In the genomic region with DNA sequence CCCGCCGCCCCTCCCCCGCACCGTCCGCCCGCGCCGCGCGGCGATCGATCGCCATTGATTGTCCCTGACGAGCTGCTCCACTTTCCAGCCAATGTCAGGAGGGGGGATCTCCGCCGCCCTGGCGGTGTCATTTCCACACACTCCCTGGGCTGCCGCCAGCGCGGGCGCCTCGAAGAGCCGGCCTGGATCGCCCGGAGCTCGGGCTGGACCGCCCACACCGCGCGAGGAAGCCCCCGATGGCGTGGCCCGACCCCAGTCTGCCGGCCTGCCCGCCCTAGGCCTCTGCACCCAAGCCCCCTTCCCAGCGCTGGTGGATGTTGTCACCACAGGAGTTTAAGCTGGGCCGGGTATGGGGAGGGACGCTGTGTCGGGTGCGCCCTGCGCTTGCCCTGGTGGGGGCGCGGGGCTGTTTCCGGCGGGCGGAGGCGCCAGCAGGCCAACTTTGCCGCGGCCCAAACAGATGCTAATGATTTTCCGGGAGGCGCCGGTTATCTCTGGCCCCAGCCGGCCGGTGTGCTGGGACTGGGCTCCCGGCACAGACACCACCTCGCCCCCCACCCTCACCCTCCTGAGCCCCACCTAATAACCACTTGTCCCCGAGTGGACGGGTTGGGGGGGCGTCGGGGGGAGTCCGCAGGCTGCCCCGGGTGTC, we compare ENCODE assay signal across 1 cellular context.
TF ChIP-seq lines count a peak whose summit lies in the region.

No MANE protein-coding gene starts in this region.

TF ChIP-seq in HepG2, 621 proteins besides CTCF, POLR2A, EP300 and RAD21 (continued from another document and continues in another):
- TF ChIP-seq, protein P1, sequence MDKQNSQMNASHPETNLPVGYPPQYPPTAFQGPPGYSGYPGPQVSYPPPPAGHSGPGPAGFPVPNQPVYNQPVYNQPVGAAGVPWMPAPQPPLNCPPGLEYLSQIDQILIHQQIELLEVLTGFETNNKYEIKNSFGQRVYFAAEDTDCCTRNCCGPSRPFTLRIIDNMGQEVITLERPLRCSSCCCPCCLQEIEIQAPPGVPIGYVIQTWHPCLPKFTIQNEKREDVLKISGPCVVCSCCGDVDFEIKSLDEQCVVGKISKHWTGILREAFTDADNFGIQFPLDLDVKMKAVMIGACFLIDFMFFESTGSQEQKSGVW (CRISPR knock-in tag; IDR thresholded peaks at IDR 0.05; ENCODE audit: borderline replicate concordance) = no peak
- no peak for TF ChIP-seq ZBTB21 (CRISPR knock-in tag; IDR thresholded peaks at IDR 0.05)
- TF ChIP-seq, protein P2, sequence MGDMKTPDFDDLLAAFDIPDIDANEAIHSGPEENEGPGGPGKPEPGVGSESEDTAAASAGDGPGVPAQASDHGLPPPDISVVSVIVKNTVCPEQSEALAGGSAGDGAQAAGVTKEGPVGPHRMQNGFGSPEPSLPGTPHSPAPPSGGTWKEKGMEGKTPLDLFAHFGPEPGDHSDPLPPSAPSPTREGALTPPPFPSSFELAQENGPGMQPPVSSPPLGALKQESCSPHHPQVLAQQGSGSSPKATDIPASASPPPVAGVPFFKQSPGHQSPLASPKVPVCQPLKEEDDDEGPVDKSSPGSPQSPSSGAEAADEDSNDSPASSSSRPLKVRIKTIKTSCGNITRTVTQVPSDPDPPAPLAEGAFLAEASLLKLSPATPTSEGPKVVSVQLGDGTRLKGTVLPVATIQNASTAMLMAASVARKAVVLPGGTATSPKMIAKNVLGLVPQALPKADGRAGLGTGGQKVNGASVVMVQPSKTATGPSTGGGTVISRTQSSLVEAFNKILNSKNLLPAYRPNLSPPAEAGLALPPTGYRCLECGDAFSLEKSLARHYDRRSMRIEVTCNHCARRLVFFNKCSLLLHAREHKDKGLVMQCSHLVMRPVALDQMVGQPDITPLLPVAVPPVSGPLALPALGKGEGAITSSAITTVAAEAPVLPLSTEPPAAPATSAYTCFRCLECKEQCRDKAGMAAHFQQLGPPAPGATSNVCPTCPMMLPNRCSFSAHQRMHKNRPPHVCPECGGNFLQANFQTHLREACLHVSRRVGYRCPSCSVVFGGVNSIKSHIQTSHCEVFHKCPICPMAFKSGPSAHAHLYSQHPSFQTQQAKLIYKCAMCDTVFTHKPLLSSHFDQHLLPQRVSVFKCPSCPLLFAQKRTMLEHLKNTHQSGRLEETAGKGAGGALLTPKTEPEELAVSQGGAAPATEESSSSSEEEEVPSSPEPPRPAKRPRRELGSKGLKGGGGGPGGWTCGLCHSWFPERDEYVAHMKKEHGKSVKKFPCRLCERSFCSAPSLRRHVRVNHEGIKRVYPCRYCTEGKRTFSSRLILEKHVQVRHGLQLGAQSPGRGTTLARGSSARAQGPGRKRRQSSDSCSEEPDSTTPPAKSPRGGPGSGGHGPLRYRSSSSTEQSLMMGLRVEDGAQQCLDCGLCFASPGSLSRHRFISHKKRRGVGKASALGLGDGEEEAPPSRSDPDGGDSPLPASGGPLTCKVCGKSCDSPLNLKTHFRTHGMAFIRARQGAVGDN (CRISPR knock-in tag; IDR thresholded peaks at IDR 0.05) = peak; percentile 82
- peak; percentile 51; the same call in 1 of the 2 replicates for TF ChIP-seq ZNF782 (CRISPR knock-in tag; IDR thresholded peaks at IDR 0.05; ENCODE audit: borderline replicate concordance)
- peak; percentile 83; the same call in 1 of the 2 replicates for TF ChIP-seq ZFP82 (CRISPR knock-in tag; IDR thresholded peaks at IDR 0.05; ENCODE audit: borderline replicate concordance)
- TF ChIP-seq, protein P3, sequence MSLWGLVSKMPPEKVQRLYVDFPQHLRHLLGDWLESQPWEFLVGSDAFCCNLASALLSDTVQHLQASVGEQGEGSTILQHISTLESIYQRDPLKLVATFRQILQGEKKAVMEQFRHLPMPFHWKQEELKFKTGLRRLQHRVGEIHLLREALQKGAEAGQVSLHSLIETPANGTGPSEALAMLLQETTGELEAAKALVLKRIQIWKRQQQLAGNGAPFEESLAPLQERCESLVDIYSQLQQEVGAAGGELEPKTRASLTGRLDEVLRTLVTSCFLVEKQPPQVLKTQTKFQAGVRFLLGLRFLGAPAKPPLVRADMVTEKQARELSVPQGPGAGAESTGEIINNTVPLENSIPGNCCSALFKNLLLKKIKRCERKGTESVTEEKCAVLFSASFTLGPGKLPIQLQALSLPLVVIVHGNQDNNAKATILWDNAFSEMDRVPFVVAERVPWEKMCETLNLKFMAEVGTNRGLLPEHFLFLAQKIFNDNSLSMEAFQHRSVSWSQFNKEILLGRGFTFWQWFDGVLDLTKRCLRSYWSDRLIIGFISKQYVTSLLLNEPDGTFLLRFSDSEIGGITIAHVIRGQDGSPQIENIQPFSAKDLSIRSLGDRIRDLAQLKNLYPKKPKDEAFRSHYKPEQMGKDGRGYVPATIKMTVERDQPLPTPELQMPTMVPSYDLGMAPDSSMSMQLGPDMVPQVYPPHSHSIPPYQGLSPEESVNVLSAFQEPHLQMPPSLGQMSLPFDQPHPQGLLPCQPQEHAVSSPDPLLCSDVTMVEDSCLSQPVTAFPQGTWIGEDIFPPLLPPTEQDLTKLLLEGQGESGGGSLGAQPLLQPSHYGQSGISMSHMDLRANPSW (CRISPR knock-in tag; IDR thresholded peaks at IDR 0.05; ENCODE audit: borderline replicate concordance) = peak; percentile 58; the same call in 1 of the 2 replicates
- TF ChIP-seq ZNF333 (CRISPR knock-in tag; IDR thresholded peaks at IDR 0.05; ENCODE audit: borderline replicate concordance) = peak; percentile 43; the same call in 1 of the 2 replicates
- TF ChIP-seq ASH2L (IDR thresholded peaks at IDR 0.05; ENCODE audit: insufficient read length, low read depth, low read length) = peak; percentile 82
- TF ChIP-seq KLF16 (CRISPR knock-in tag; IDR thresholded peaks at IDR 0.05) = peak in 1 of 2 experiments; percentile 83; a peak in 2 of 4 replicates
- TF ChIP-seq, protein P4, sequence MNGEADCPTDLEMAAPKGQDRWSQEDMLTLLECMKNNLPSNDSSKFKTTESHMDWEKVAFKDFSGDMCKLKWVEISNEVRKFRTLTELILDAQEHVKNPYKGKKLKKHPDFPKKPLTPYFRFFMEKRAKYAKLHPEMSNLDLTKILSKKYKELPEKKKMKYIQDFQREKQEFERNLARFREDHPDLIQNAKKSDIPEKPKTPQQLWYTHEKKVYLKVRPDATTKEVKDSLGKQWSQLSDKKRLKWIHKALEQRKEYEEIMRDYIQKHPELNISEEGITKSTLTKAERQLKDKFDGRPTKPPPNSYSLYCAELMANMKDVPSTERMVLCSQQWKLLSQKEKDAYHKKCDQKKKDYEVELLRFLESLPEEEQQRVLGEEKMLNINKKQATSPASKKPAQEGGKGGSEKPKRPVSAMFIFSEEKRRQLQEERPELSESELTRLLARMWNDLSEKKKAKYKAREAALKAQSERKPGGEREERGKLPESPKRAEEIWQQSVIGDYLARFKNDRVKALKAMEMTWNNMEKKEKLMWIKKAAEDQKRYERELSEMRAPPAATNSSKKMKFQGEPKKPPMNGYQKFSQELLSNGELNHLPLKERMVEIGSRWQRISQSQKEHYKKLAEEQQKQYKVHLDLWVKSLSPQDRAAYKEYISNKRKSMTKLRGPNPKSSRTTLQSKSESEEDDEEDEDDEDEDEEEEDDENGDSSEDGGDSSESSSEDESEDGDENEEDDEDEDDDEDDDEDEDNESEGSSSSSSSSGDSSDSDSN (CRISPR knock-in tag; IDR thresholded peaks at IDR 0.05) = peak; percentile 89
- TF ChIP-seq, protein P5, sequence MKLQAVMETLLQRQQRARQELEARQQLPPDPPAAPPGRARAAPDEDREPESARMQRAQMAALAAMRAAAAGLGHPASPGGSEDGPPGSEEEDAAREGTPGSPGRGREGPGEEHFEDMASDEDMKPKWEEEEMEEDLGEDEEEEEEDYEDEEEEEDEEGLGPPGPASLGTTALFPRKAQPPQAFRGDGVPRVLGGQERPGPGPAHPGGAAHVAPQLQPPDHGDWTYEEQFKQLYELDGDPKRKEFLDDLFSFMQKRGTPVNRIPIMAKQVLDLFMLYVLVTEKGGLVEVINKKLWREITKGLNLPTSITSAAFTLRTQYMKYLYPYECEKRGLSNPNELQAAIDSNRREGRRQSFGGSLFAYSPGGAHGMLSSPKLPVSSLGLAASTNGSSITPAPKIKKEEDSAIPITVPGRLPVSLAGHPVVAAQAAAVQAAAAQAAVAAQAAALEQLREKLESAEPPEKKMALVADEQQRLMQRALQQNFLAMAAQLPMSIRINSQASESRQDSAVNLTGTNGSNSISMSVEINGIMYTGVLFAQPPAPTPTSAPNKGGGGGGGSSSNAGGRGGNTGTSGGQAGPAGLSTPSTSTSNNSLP (IDR thresholded peaks at IDR 0.05; ENCODE audit: low read depth, low read length) = peak; percentile 53
- no peak for TF ChIP-seq RAD51 (IDR thresholded peaks at IDR 0.05; ENCODE audit: borderline replicate concordance)
- TF ChIP-seq FIP1L1 (IDR thresholded peaks at IDR 0.05; ENCODE audit: borderline replicate concordance, insufficient read depth, low read depth, low read length) = no peak
- no peak for TF ChIP-seq KLF9 (CRISPR knock-in tag; IDR thresholded peaks at IDR 0.05; ENCODE audit: low read depth)
- TF ChIP-seq ELF1 (CRISPR knock-in tag; IDR thresholded peaks at IDR 0.05) = no peak
- TF ChIP-seq ZNF569 (CRISPR knock-in tag; IDR thresholded peaks at IDR 0.05; ENCODE audit: borderline replicate concordance) = no peak
- TF ChIP-seq, protein P6, sequence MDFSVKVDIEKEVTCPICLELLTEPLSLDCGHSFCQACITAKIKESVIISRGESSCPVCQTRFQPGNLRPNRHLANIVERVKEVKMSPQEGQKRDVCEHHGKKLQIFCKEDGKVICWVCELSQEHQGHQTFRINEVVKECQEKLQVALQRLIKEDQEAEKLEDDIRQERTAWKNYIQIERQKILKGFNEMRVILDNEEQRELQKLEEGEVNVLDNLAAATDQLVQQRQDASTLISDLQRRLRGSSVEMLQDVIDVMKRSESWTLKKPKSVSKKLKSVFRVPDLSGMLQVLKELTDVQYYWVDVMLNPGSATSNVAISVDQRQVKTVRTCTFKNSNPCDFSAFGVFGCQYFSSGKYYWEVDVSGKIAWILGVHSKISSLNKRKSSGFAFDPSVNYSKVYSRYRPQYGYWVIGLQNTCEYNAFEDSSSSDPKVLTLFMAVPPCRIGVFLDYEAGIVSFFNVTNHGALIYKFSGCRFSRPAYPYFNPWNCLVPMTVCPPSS (IDR thresholded peaks at IDR 0.05) = no peak
- TF ChIP-seq LCORL (IDR thresholded peaks at IDR 0.05) = no peak
- TF ChIP-seq LCORL (CRISPR knock-in tag; IDR thresholded peaks at IDR 0.05) = peak; percentile 93
- peak; percentile 86 for TF ChIP-seq SALL1 (CRISPR knock-in tag; IDR thresholded peaks at IDR 0.05)
- no peak for TF ChIP-seq ZNF382 (CRISPR knock-in tag; IDR thresholded peaks at IDR 0.05; ENCODE audit: borderline replicate concordance)
- TF ChIP-seq, protein P7, sequence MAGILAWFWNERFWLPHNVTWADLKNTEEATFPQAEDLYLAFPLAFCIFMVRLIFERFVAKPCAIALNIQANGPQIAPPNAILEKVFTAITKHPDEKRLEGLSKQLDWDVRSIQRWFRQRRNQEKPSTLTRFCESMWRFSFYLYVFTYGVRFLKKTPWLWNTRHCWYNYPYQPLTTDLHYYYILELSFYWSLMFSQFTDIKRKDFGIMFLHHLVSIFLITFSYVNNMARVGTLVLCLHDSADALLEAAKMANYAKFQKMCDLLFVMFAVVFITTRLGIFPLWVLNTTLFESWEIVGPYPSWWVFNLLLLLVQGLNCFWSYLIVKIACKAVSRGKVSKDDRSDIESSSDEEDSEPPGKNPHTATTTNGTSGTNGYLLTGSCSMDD (CRISPR knock-in tag; IDR thresholded peaks at IDR 0.05) = no peak
- peak; percentile 93; the same call in 1 of the 2 replicates for TF ChIP-seq ZNF567 (CRISPR knock-in tag; IDR thresholded peaks at IDR 0.05; ENCODE audit: borderline replicate concordance)
- TF ChIP-seq ZNF224 (CRISPR knock-in tag; IDR thresholded peaks at IDR 0.05) = no peak
- TF ChIP-seq, protein P8, sequence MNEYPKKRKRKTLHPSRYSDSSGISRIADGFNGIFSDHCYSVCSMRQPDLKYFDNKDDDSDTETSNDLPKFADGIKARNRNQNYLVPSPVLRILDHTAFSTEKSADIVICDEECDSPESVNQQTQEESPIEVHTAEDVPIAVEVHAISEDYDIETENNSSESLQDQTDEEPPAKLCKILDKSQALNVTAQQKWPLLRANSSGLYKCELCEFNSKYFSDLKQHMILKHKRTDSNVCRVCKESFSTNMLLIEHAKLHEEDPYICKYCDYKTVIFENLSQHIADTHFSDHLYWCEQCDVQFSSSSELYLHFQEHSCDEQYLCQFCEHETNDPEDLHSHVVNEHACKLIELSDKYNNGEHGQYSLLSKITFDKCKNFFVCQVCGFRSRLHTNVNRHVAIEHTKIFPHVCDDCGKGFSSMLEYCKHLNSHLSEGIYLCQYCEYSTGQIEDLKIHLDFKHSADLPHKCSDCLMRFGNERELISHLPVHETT (CRISPR knock-in tag; conservative IDR thresholded peaks at IDR 0.05) = peak; percentile 89
- TF ChIP-seq CHD2 (IDR thresholded peaks at IDR 0.05; ENCODE audit: low read depth, low read length) = no peak
- TF ChIP-seq, protein P9, sequence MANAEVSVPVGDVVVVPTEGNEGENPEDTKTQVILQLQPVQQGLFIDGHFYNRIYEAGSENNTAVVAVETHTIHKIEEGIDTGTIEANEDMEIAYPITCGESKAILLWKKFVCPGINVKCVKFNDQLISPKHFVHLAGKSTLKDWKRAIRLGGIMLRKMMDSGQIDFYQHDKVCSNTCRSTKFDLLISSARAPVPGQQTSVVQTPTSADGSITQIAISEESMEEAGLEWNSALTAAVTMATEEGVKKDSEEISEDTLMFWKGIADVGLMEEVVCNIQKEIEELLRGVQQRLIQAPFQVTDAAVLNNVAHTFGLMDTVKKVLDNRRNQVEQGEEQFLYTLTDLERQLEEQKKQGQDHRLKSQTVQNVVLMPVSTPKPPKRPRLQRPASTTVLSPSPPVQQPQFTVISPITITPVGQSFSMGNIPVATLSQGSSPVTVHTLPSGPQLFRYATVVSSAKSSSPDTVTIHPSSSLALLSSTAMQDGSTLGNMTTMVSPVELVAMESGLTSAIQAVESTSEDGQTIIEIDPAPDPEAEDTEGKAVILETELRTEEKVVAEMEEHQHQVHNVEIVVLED (CRISPR knock-in tag; IDR thresholded peaks at IDR 0.05; ENCODE audit: borderline replicate concordance) = peak; percentile 76; the same call in 1 of the 2 replicates
- TF ChIP-seq ARNT (IDR thresholded peaks at IDR 0.05) = no peak
- TF ChIP-seq KAT8 (CRISPR knock-in tag; IDR thresholded peaks at IDR 0.05) = peak; percentile 75; the same call in 1 of the 2 replicates
- no peak for TF ChIP-seq XBP1 (CRISPR knock-in tag; IDR thresholded peaks at IDR 0.05)
- TF ChIP-seq, protein P10, sequence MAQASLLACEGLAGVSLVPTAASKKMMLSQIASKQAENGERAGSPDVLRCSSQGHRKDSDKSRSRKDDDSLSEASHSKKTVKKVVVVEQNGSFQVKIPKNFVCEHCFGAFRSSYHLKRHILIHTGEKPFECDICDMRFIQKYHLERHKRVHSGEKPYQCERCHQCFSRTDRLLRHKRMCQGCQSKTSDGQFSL (CRISPR knock-in tag; IDR thresholded peaks at IDR 0.05) = peak; percentile 88
- peak; percentile 26; the same call in 1 of the 2 replicates for TF ChIP-seq GATAD1 (CRISPR knock-in tag; IDR thresholded peaks at IDR 0.05)
